ENCODE assay signal across 17 cellular contexts in genomic region chr16:88822281-88823040, GRCh38. TPM values are rescaled to one million over a fixed set of nuclear protein-coding genes. Genes with fewer than 3 reads are reported as not detected.
DNase-seq lines count a peak whose midpoint lies in the region; ATAC-seq and TF ChIP-seq lines count a peak whose summit lies in the region.
"Had no signal": no experiment of that assay in that cellular context is flagged by ENCODE, and none has a peak within 500 bp of the region (broad histone marks: within the 10 kb centered on the region; RNA-seq: fewer than 3 reads in every experiment).

No MANE protein-coding gene starts in this region.

- POLR2A ChIA-PET in RWPE1 (lab: Yijun Ruan, JAX; ENCODE audit: low non-redundant PET) = no interaction called here

- peak overlapping the region; percentile 44 for H3K23ac ChIP-seq in neuronal stem cell (ENCODE audit: low read depth, low read length, poor library complexity)

- no peak for DNase-seq in activated naive CD4-positive, alpha-beta T cell treated with anti-CD3 and anti-CD28 coated beads, Interleukin-2, amount 10 ng/mL, durations not matched to agents 7 days and 5 days
- no peak for DNase-seq in activated naive CD4-positive, alpha-beta T cell treated with anti-CD3 and anti-CD28 coated beads, Interleukin-2, amount 50 U/mL, for 72 hours (ENCODE audit: low spot score in 2 of 2)
- DNase-seq in RWPE1 (ENCODE audit: low spot score) (no peak), neuronal stem cell (ENCODE audit: low spot score) (no peak), RKO (ENCODE audit: low spot score) (no peak)
- DNase-seq: AML-193; Caco-2; Calu3; CD4-positive, alpha-beta T cell; CD8-positive, alpha-beta T cell; DMS79 treated with DMSO at 0.1 percent for 48 hours; GF-D8 had no signal

- H3K36me3 ChIP-seq in neuronal stem cell (replicated peaks in 1 of 2; ENCODE audit: control insufficient read depth in 2 of 2, insufficient read depth in 2 of 2, low read length in 2 of 2) = no peaks in the 10 kb centered on the region

- no peaks in the 10 kb centered on the region for H3K9me3 ChIP-seq in neuronal stem cell (replicated peaks in 1 of 2; ENCODE audit: control insufficient read depth in 2 of 2, insufficient read depth in 1 of 2, low read depth in 1 of 2, low read length in 2 of 2)
- H3K9me3 ChIP-seq: A549; BLaER1 treated with 17β-estradiol and CSF1 and Interleukin-3, amounts not matched to agents 10 nM and 100 nM; Caco-2 had no signal

- H3K14ac ChIP-seq in neuronal stem cell (ENCODE audit: low read length) = no peak overlapping the region

- no peaks in the 10 kb centered on the region for H3K79me1 ChIP-seq in neuronal stem cell (ENCODE audit: low read depth, low read length)

- no peak overlapping the region for H4K8ac ChIP-seq in neuronal stem cell (ENCODE audit: low read depth, low read length)

- no peak overlapping the region for H4K91ac ChIP-seq in neuronal stem cell (ENCODE audit: low read depth, low read length, poor library complexity)

- no peaks in the 10 kb centered on the region for H3K36me3 Mint-ChIP-seq in activated naive CD4-positive, alpha-beta T cell treated with anti-CD3 and anti-CD28 coated beads, Interleukin-2, amount 10 ng/mL, durations not matched to agents 7 days and 5 days
- H3K36me3 Mint-ChIP-seq in activated naive CD4-positive, alpha-beta T cell treated with anti-CD3 and anti-CD28 coated beads, Interleukin-2, amount 50 U/mL, for 72 hours = no peaks in the 10 kb centered on the region

- H3K18ac ChIP-seq in neuronal stem cell (ENCODE audit: low read length) = no peak overlapping the region

- peak overlapping the region; percentile 19 for H3K27ac Mint-ChIP-seq in activated naive CD4-positive, alpha-beta T cell treated with anti-CD3 and anti-CD28 coated beads, Interleukin-2, amount 10 ng/mL, durations not matched to agents 7 days and 5 days
- H3K27ac Mint-ChIP-seq in activated naive CD4-positive, alpha-beta T cell treated with anti-CD3 and anti-CD28 coated beads, Interleukin-2, amount 50 U/mL, for 72 hours = peak overlapping the region in 1 of 2 donors; percentile 75
- H3K27ac Mint-ChIP-seq: B cell; CD4-positive, alpha-beta T cell; CD8-positive, alpha-beta T cell had no signal

- H3K4me1 ChIP-seq in neuronal stem cell (ENCODE audit: control insufficient read depth in 2 of 2, insufficient read depth in 1 of 2, low read depth in 1 of 2, low read length in 2 of 2) = no peaks in the 10 kb centered on the region
- H3K4me1 ChIP-seq: A549, Caco-2 had no signal

- no peak overlapping the region for H2BK15ac ChIP-seq in neuronal stem cell (ENCODE audit: low read length)

- H3K27me3 Mint-ChIP-seq in activated naive CD4-positive, alpha-beta T cell treated with anti-CD3 and anti-CD28 coated beads, Interleukin-2, amount 10 ng/mL, durations not matched to agents 7 days and 5 days = no peaks in the 10 kb centered on the region
- H3K27me3 Mint-ChIP-seq: B cell; CD4-positive, alpha-beta T cell had no signal

- no peaks in the 10 kb centered on the region for H3K4me1 Mint-ChIP-seq in activated naive CD4-positive, alpha-beta T cell treated with anti-CD3 and anti-CD28 coated beads, Interleukin-2, amount 10 ng/mL, durations not matched to agents 7 days and 5 days
- H3K4me1 Mint-ChIP-seq: B cell had no signal

- H3K4me3 Mint-ChIP-seq in activated naive CD4-positive, alpha-beta T cell treated with anti-CD3 and anti-CD28 coated beads, Interleukin-2, amount 10 ng/mL, durations not matched to agents 7 days and 5 days = no peak overlapping the region
- H3K4me3 Mint-ChIP-seq: B cell; CD4-positive, alpha-beta T cell; CD8-positive, alpha-beta T cell had no signal

- no peak overlapping the region for H3K4ac ChIP-seq in neuronal stem cell (ENCODE audit: low read length)

- H3K27me3 ChIP-seq in neuronal stem cell (ENCODE audit: control insufficient read depth in 3 of 3, insufficient read depth in 3 of 3, low read depth in 1 of 3, low read length in 3 of 3) = no peaks in the 10 kb centered on the region
- H3K27me3 ChIP-seq: BLaER1 treated with 17β-estradiol and CSF1 and Interleukin-3, amounts not matched to agents 10 nM and 100 nM had no signal

- no peak overlapping the region for H2BK12ac ChIP-seq in neuronal stem cell (ENCODE audit: low read length)

- no peak for ATAC-seq in activated naive CD4-positive, alpha-beta T cell treated with anti-CD3 and anti-CD28 coated beads, Interleukin-2, amount 50 U/mL, for 72 hours
- ATAC-seq: A549; CD8-positive, alpha-beta T cell had no signal

- CTCF ChIA-PET in activated naive CD4-positive, alpha-beta T cell treated with anti-CD3 and anti-CD28 coated beads, Interleukin-2, amount 10 ng/mL, durations not matched to agents 7 days and 5 days (lab: Charles Lee) = interaction anchor here (0.8 kb wide), 1 partner anchor 85 kb away, joined by 3 read pairs; no protein-coding TSS in a partner anchor
- CTCF ChIA-PET in RWPE1 (lab: Yijun Ruan, JAX) = no interaction called here

- no CpG with 5 or more reads among the region's 24 CpGs for WGBS in neuronal stem cell (ENCODE audit: extremely low coverage in 2 of 2, insufficient read length in 2 of 2, insufficient replicate concordance in 1 of 2), 2 donors

- no peaks in the 10 kb centered on the region for H3K9me3 Mint-ChIP-seq in activated naive CD4-positive, alpha-beta T cell treated with anti-CD3 and anti-CD28 coated beads, Interleukin-2, amount 10 ng/mL, durations not matched to agents 7 days and 5 days
- no peaks in the 10 kb centered on the region for H3K9me3 Mint-ChIP-seq in activated naive CD4-positive, alpha-beta T cell treated with anti-CD3 and anti-CD28 coated beads, Interleukin-2, amount 50 U/mL, for 72 hours
- H3K9me3 Mint-ChIP-seq: CD4-positive, alpha-beta T cell; CD8-positive, alpha-beta T cell had no signal

- H2BK5ac ChIP-seq in neuronal stem cell (ENCODE audit: low read length) = peak overlapping the region; percentile 39

- no peak overlapping the region for H3K4me3 ChIP-seq in neuronal stem cell (ENCODE audit: low read length in 2 of 2)
- H3K4me3 ChIP-seq: A549; BLaER1 treated with 17β-estradiol and CSF1 and Interleukin-3, amounts not matched to agents 10 nM and 100 nM had no signal

- H2AK5ac ChIP-seq in neuronal stem cell (ENCODE audit: low read depth, low read length) = no peak overlapping the region

- H3K4me2 ChIP-seq in neuronal stem cell (ENCODE audit: insufficient read depth, low read length, poor library complexity, severe bottlenecking) = no peak overlapping the region
- H3K4me2 ChIP-seq: A549 had no signal

- no peak overlapping the region for H3K9ac ChIP-seq in neuronal stem cell (ENCODE audit: low read depth, low read length, poor library complexity)

- H3K27ac ChIP-seq in RWPE1 = peak overlapping the region; percentile 11; the same call in 1 of the 2 replicates
- no peak overlapping the region for H3K27ac ChIP-seq in neuronal stem cell (replicated peaks; ENCODE audit: low read length)
- H3K27ac ChIP-seq: 22Rv1; A549; BLaER1 treated with 17β-estradiol and CSF1 and Interleukin-3, amounts not matched to agents 10 nM and 100 nM; C4-2B had no signal

- no peak for TF ChIP-seq CTCF in RWPE1 (conservative IDR thresholded peaks at IDR 0.05; ENCODE audit: low read depth)

- H2AFZ ChIP-seq in neuronal stem cell (ENCODE audit: low read length) = no peak overlapping the region

- no peak overlapping the region for H2BK120ac ChIP-seq in neuronal stem cell (ENCODE audit: low read depth, low read length)

RNA-seq across cellular contexts. Expression of gene APRT, which starts 10.7 kb away (rescaled TPM):
- total RNA-seq in activated naive CD4-positive, alpha-beta T cell treated with anti-CD3 and anti-CD28 coated beads, Interleukin-2, amount 50 U/mL, for 72 hours = 100 to 1,000 TPM; 145 to 168 TPM
- 146 TPM for polyA plus RNA-seq in neuronal stem cell (2013, experiment 1 of 2)
- polyA plus RNA-seq in neuronal stem cell (2013, experiment 2 of 2) = 150 TPM

RNA-seq across cellular contexts. Expression of gene CDT1, which starts 18.9 kb away (rescaled TPM):
- 100 to 1,000 TPM; 145 to 240 TPM for total RNA-seq in activated naive CD4-positive, alpha-beta T cell treated with anti-CD3 and anti-CD28 coated beads, Interleukin-2, amount 50 U/mL, for 72 hours
- 40.6 TPM for polyA plus RNA-seq in neuronal stem cell (2013, experiment 1 of 2)
- polyA plus RNA-seq in neuronal stem cell (2013, experiment 2 of 2) = 40.0 TPM

RNA-seq across cellular contexts. Expression of gene GALNS, which starts 34.3 kb away (rescaled TPM):
- 10 to 100 TPM; 29.3 to 50.3 TPM for total RNA-seq in activated naive CD4-positive, alpha-beta T cell treated with anti-CD3 and anti-CD28 coated beads, Interleukin-2, amount 50 U/mL, for 72 hours
- 9.6 TPM for polyA plus RNA-seq in neuronal stem cell (2013, experiment 1 of 2)
- polyA plus RNA-seq in neuronal stem cell (2013, experiment 2 of 2) = 9.1 TPM

RNA-seq across cellular contexts. Expression of gene TRAPPC2L, which starts 34.5 kb away (rescaled TPM):
- total RNA-seq in activated naive CD4-positive, alpha-beta T cell treated with anti-CD3 and anti-CD28 coated beads, Interleukin-2, amount 50 U/mL, for 72 hours = 10 to 100 TPM; 36.0 to 63.5 TPM
- 57.0 TPM for polyA plus RNA-seq in neuronal stem cell (2013, experiment 1 of 2)
- 58.2 TPM for polyA plus RNA-seq in neuronal stem cell (2013, experiment 2 of 2)

RNA-seq across cellular contexts. Expression of gene PIEZO1, which starts 37.4 kb away (rescaled TPM):
- total RNA-seq in activated naive CD4-positive, alpha-beta T cell treated with anti-CD3 and anti-CD28 coated beads, Interleukin-2, amount 50 U/mL, for 72 hours = 100 to 1,000 TPM in 1 of 2 donors, 10 to 100 TPM in 1; 55.7 to 128 TPM
- polyA plus RNA-seq in neuronal stem cell (2013, experiment 1 of 2) = 8.0 TPM
- polyA plus RNA-seq in neuronal stem cell (2013, experiment 2 of 2) = 9.2 TPM
